In genomic region chr9:130235558-130236435, GRCh38 we compare ENCODE assay signal across 7 cellular contexts. TPM values are rescaled to one million over a fixed set of nuclear protein-coding genes. Genes with fewer than 3 reads are reported as not detected.
DNase-seq lines count a peak whose midpoint lies in the region; ATAC-seq and TF ChIP-seq lines count a peak whose summit lies in the region.

No MANE protein-coding gene starts in this region.

- H3K4me3 Mint-ChIP-seq in activated CD4-positive, alpha-beta T cell treated with anti-CD3 and anti-CD28 coated beads for 36 hours = no peak overlapping the region
- H3K4me3 Mint-ChIP-seq in central memory CD8-positive, alpha-beta T cell = peak overlapping the region; percentile 29

- no peaks in the 10 kb centered on the region for H3K27me3 ChIP-seq in liver (ENCODE audit: control insufficient read depth in 4 of 4, insufficient read depth in 4 of 4, low read length in 3 of 4)

- H3K9me3 Mint-ChIP-seq in activated CD4-positive, alpha-beta T cell treated with anti-CD3 and anti-CD28 coated beads for 36 hours (ENCODE audit: low read depth) = no peaks in the 10 kb centered on the region
- no peaks in the 10 kb centered on the region for H3K9me3 Mint-ChIP-seq in central memory CD8-positive, alpha-beta T cell

- no peaks in the 10 kb centered on the region for H3K9me3 ChIP-seq in liver (ENCODE audit: control insufficient read depth in 4 of 4, low read length in 3 of 4)

- H3K36me3 Mint-ChIP-seq in activated CD4-positive, alpha-beta T cell treated with anti-CD3 and anti-CD28 coated beads for 36 hours (ENCODE audit: low read depth) = peaks cover 11% of the 10 kb centered on the region
- peaks cover 2% of the 10 kb centered on the region for H3K36me3 Mint-ChIP-seq in central memory CD8-positive, alpha-beta T cell (ENCODE audit: insufficient read depth)

- H3K9ac ChIP-seq in liver (ENCODE audit: low read depth in 1 of 2, low read length in 2 of 2) = no peak overlapping the region

- intact Hi-C loops in activated CD4-positive, alpha-beta T cell treated with anti-CD3 and anti-CD28 coated beads for 36 hours (cut with DNase I, micrococcal nuclease) = loop anchor here (1.0 to 10.0 kb wide), 3 partner anchors 108 to 351 kb away; no protein-coding TSS in a partner anchor

- CTCF ChIA-PET in activated CD4-positive, alpha-beta T cell treated with anti-CD3 and anti-CD28 coated beads for 36 hours (lab: Charles Lee) = interaction anchor here (0.6 to 1.3 kb wide), 13 partner anchors 10 to 195 kb away, joined by 3 to 19 read pairs (median 3); no protein-coding TSS in a partner anchor

- peak; percentile 52 for DNase-seq in NCI-H128 (lab: John Stamatoyannopoulos, UW; ENCODE audit: unreplicated experiment)
- DNase-seq in activated CD4-positive, alpha-beta T cell treated with anti-CD3 and anti-CD28 coated beads for 36 hours = peak; percentile 79
- DNase-seq in central memory CD8-positive, alpha-beta T cell (ENCODE audit: low spot score in 2 of 2) = peak; percentile 54 to 73
- DNase-seq in stimulated activated CD4-positive, alpha-beta T cell treated with anti-CD3 and anti-CD28 coated beads, TNF-alpha, amount 100 ng/mL, for 1 hour (ENCODE audit: low read depth in 3 of 3, low spot score in 1 of 3) = peak; percentile 26 to 63 (median 50)
- no peak for DNase-seq in amniotic stem cell (lab: John Stamatoyannopoulos, UW)

- H3K4me1 Mint-ChIP-seq in activated CD4-positive, alpha-beta T cell treated with anti-CD3 and anti-CD28 coated beads for 36 hours = peaks cover 28% of the 10 kb centered on the region
- H3K4me1 Mint-ChIP-seq in central memory CD8-positive, alpha-beta T cell = peaks cover 5% of the 10 kb centered on the region

- ATAC-seq in activated CD4-positive, alpha-beta T cell treated with anti-CD3 and anti-CD28 coated beads for 36 hours = no peak
- no peak for ATAC-seq in central memory CD8-positive, alpha-beta T cell (replicated peaks; ENCODE audit: extremely low read depth, poor library complexity, severe bottlenecking)

- no peak overlapping the region for H3K4me3 ChIP-seq in liver (ENCODE audit: low read depth in 1 of 3, low read length in 3 of 3)

- no peak overlapping the region for H3K27ac ChIP-seq in liver (ENCODE audit: low read depth in 1 of 2, low read length in 2 of 2)

- H3K27me3 Mint-ChIP-seq in activated CD4-positive, alpha-beta T cell treated with anti-CD3 and anti-CD28 coated beads for 36 hours = no peaks in the 10 kb centered on the region
- no peaks in the 10 kb centered on the region for H3K27me3 Mint-ChIP-seq in central memory CD8-positive, alpha-beta T cell

- peak overlapping the region; percentile 47 for H3K27ac Mint-ChIP-seq in activated CD4-positive, alpha-beta T cell treated with anti-CD3 and anti-CD28 coated beads for 36 hours
- H3K27ac Mint-ChIP-seq in central memory CD8-positive, alpha-beta T cell (ENCODE audit: low read depth) = peak overlapping the region; percentile 49

- WGBS in liver = 50% methylated on average over 45 of the region's 45 CpGs

- H3K36me3 ChIP-seq in liver (ENCODE audit: control insufficient read depth in 4 of 4, insufficient read depth in 3 of 4, low read depth in 1 of 4, low read length in 3 of 4) = no peaks in the 10 kb centered on the region

- POLR2A ChIA-PET in activated CD4-positive, alpha-beta T cell treated with anti-CD3 and anti-CD28 coated beads for 36 hours (lab: Charles Lee) = no interaction called here

- TF ChIP-seq RAD21 in liver (IDR thresholded peaks at IDR 0.05) = peak; percentile 86 to 90

- TF ChIP-seq CTCF in GM12872 (IDR thresholded peaks at IDR 0.05; ENCODE audit: insufficient read depth, low read depth, low read length) = peak; percentile 96
- peak; percentile 92 for TF ChIP-seq CTCF in liver (IDR thresholded peaks at IDR 0.05; ENCODE audit: low read depth, low read length, missing input control)

- H3K4me1 ChIP-seq in liver (ENCODE audit: control insufficient read depth in 4 of 4, insufficient read depth in 4 of 4, low read length in 3 of 4) = peaks cover 0 to 7% (median 6%) of the 10 kb centered on the region in 4 donors

TF ChIP-seq in liver, 16 proteins besides CTCF, POLR2A, EP300 and RAD21:
- no peak for TF ChIP-seq HNF4A (conservative IDR thresholded peaks at IDR 0.05)
- TF ChIP-seq EGR1 (IDR thresholded peaks at IDR 0.05; ENCODE audit: low read depth in 2 of 2) = no peak
- TF ChIP-seq FOXA1 (IDR thresholded peaks at IDR 0.05) = no peak
- TF ChIP-seq SP1 (IDR thresholded peaks at IDR 0.05) = no peak
- TF ChIP-seq ATF3 (IDR thresholded peaks at IDR 0.05) = no peak

RNA-seq across cellular contexts. Expression of gene HMCN2, which starts 29.8 kb away (rescaled TPM):
- under 1 TPM; 0.05 TPM for total RNA-seq in activated CD4-positive, alpha-beta T cell treated with anti-CD3 and anti-CD28 coated beads for 36 hours
- 1 to 10 TPM in 1 of 2 donors, under 1 TPM in 1; 0.28 to 1.8 TPM for total RNA-seq in liver
- polyA plus RNA-seq in liver = under 1 TPM; 0.24 to 0.31 TPM
